ENCODE assay signal across 12 cellular contexts in genomic region chr19:1616875-1617274, GRCh38. TPM values are rescaled to one million over a fixed set of nuclear protein-coding genes. Genes with fewer than 3 reads are reported as not detected.
DNase-seq lines count a peak whose midpoint lies in the region; ATAC-seq, FAIRE-seq and TF ChIP-seq lines count a peak whose summit lies in the region.
"Had no signal": no experiment of that assay in that cellular context is flagged by ENCODE, and none has a peak within 500 bp of the region (broad histone marks: within the 10 kb centered on the region; RNA-seq: fewer than 3 reads in every experiment).

No MANE protein-coding gene starts in this region.

- no peaks in the 10 kb centered on the region for H3K9me2 ChIP-seq in OCI-LY7 (ENCODE audit: insufficient read depth, low read length)

- TF ChIP-seq CTCF in OCI-LY7 (conservative IDR thresholded peaks at IDR 0.05; ENCODE audit: low read length) = no peak
- TF ChIP-seq CTCF in H1 (IDR thresholded peaks at IDR 0.05; ENCODE audit: control extremely low read depth in 1 of 3, insufficient read depth in 1 of 3, low read depth in 1 of 3, low read length in 3 of 3) = no peak
- no peak for TF ChIP-seq CTCF in transverse colon (IDR thresholded peaks at IDR 0.05)
- no peak for TF ChIP-seq CTCF in GM10266 (IDR thresholded peaks at IDR 0.05; ENCODE audit: control insufficient read depth, insufficient read depth, low read depth, missing control alignments)
- no peak for TF ChIP-seq CTCF in upper lobe of left lung (IDR thresholded peaks at IDR 0.05)

- no peak overlapping the region for H3K14ac ChIP-seq in H1 (ENCODE audit: insufficient read length)

- TF ChIP-seq POLR2A in H1 (IDR thresholded peaks at IDR 0.05; ENCODE audit: control extremely low read depth in 1 of 2, low read depth in 2 of 2, low read length in 2 of 2) (no peak), transverse colon (IDR thresholded peaks at IDR 0.05) (no peak), upper lobe of left lung (IDR thresholded peaks at IDR 0.05) (no peak)

- H3K79me2 ChIP-seq in OCI-LY7 (ENCODE audit: insufficient read depth, low read depth, low read length) (peaks cover 10% of the 10 kb centered on the region; the same call in 1 of the 2 replicates), H1 (ENCODE audit: control insufficient read depth in 1 of 2, insufficient read depth in 2 of 2, low read length in 2 of 2) (peaks cover 0 to 2% of the 10 kb centered on the region in 2 experiments; a peak in 1 of 4 replicates)

- H3K79me1 ChIP-seq in H1 (ENCODE audit: low read depth, low read length) = peaks cover 3% of the 10 kb centered on the region

- no peak overlapping the region for H4K5ac ChIP-seq in H1 (ENCODE audit: insufficient read length, low read depth, low read length)

- H3K56ac ChIP-seq in H1 (replicated peaks; ENCODE audit: insufficient read length, low read depth, low read length) = no peak overlapping the region

- CTCF ChIA-PET in OCI-LY7 (lab: Charles Lee; ENCODE audit: unreplicated experiment) (interaction anchor here (0.7 kb wide), 1 partner anchor 71 kb away, joined by 4 read pairs; no protein-coding TSS in a partner anchor), H1 (lab: Charles Lee; ENCODE audit: partially characterized antibody) (interaction anchor here (0.6 to 1.7 kb wide), 8 partner anchors 8 to 227 kb away, joined by 3 read pairs; partner anchors contain the start of gene UQCR11)

- TF ChIP-seq RAD21 in H1 (IDR thresholded peaks at IDR 0.05 in 1 of 2, conservative IDR thresholded peaks at IDR 0.05 in 1 of 2; ENCODE audit: low read depth in 2 of 2, low read length in 2 of 2) = no peak

- H3K9ac ChIP-seq in H1 (replicated peaks in 1 of 4; ENCODE audit: extremely low read depth in 1 of 4, low read depth in 3 of 4, low read length in 3 of 4) = no peak overlapping the region

- H3K9me3 ChIP-seq in OCI-LY7 (ENCODE audit: low read length) (no peaks in the 10 kb centered on the region), H1 (ENCODE audit: insufficient read depth in 2 of 2, low read depth in 1 of 2, low read length in 1 of 2) (no peaks in the 10 kb centered on the region), transverse colon (no peaks in the 10 kb centered on the region), upper lobe of left lung (no peaks in the 10 kb centered on the region)

- FAIRE-seq in H1 (lab: Jason Lieb, UNC) = no peak

- no peaks in the 10 kb centered on the region for H3K23me2 ChIP-seq in H1 (ENCODE audit: low read depth, low read length)

- no peak overlapping the region for H2BK15ac ChIP-seq in H1 (ENCODE audit: low read length)

- H3K27ac ChIP-seq in OCI-LY7 (ENCODE audit: low read depth, low read length, poor library complexity, severe bottlenecking) (peak overlapping the region; percentile 58), H1 (ENCODE audit: low read depth, low read length) (no peak overlapping the region), transverse colon (peak overlapping the region in 3 of 4 donors; percentile 16 to 58 (median 49)), upper lobe of left lung (no peak overlapping the region)
- H3K27ac ChIP-seq: epithelial cell of prostate had no signal

- H4K91ac ChIP-seq in H1 (replicated peaks; ENCODE audit: insufficient read length, low read length) = no peak overlapping the region

- H3K4ac ChIP-seq in H1 (replicated peaks; ENCODE audit: insufficient read length, low read depth, low read length) = no peak overlapping the region

- WGBS in H1 (ENCODE audit: extremely low coverage in 1 of 2, insufficient coverage in 1 of 2, insufficient read length in 1 of 2, insufficient replicate concordance in 2 of 2, low coverage in 1 of 2, low lambda C conversion rate in 2 of 2, missing lambda C conversion rate in 1 of 2), 2 experiments = 92% methylated on average over 4 of the region's 4 CpGs; no CpG with 5 or more reads in 1 of the 2 experiments
- WGBS in transverse colon (ENCODE audit: low coverage in 1 of 2), 2 donors = 58 to 75% methylated on average over 3 to 4 of the region's 4 CpGs
- WGBS in upper lobe of left lung, 2 donors = 67 to 72% methylated on average over 4 of the region's 4 CpGs

- no peak overlapping the region for H3K23ac ChIP-seq in H1 (ENCODE audit: insufficient read length)

- no peak overlapping the region for H3K4me3 Mint-ChIP-seq in stimulated activated naive CD8-positive, alpha-beta T cell treated with anti-CD3 and anti-CD28 coated beads, Interleukin-15, amount 100 ng/mL, for 72 hours
- H3K4me3 Mint-ChIP-seq: CD14-positive monocyte had no signal

- H3K4me3 ChIP-seq in OCI-LY7 (ENCODE audit: low read depth, low read length, poor library complexity, severe bottlenecking) (no peak overlapping the region), H1 (ENCODE audit: extremely low read depth in 1 of 4, insufficient read depth in 2 of 4, low read depth in 3 of 4, low read length in 4 of 4) (no peak overlapping the region), transverse colon (no peak overlapping the region), upper lobe of left lung (no peak overlapping the region)

- no peaks in the 10 kb centered on the region for H3K9me3 Mint-ChIP-seq in stimulated activated naive CD8-positive, alpha-beta T cell treated with anti-CD3 and anti-CD28 coated beads, Interleukin-15, amount 100 ng/mL, for 72 hours
- H3K9me3 Mint-ChIP-seq: CD14-positive monocyte had no signal

- no peak overlapping the region for H2BK120ac ChIP-seq in H1 (replicated peaks; ENCODE audit: low read depth, low read length)

- H3K4me2 ChIP-seq in OCI-LY7 (ENCODE audit: low read length) (peak overlapping the region; percentile 44), H1 (ENCODE audit: insufficient read depth in 1 of 2, low read depth in 2 of 2, low read length in 2 of 2) (no peak overlapping the region)

- peaks cover 78% of the 10 kb centered on the region for H3K4me1 ChIP-seq in OCI-LY7 (ENCODE audit: insufficient read depth, low read length, poor library complexity, severe bottlenecking)
- peaks cover 0 to 7% (median 3%) of the 10 kb centered on the region in 4 experiments; a peak in 1 of 7 replicates for H3K4me1 ChIP-seq in H1 (replicated peaks in 1 of 4; ENCODE audit: control insufficient read depth in 3 of 4, insufficient read depth in 4 of 4, low read length in 3 of 4)
- no peaks in the 10 kb centered on the region for H3K4me1 ChIP-seq in transverse colon
- H3K4me1 ChIP-seq in upper lobe of left lung = no peaks in the 10 kb centered on the region

- H3K27ac Mint-ChIP-seq in stimulated activated naive CD8-positive, alpha-beta T cell treated with anti-CD3 and anti-CD28 coated beads, Interleukin-15, amount 100 ng/mL, for 72 hours = peak overlapping the region in 1 of 2 donors; percentile 69

- H3K36me3 ChIP-seq in OCI-LY7 (ENCODE audit: insufficient read depth, low read length) (peaks cover 100% of the 10 kb centered on the region), H1 (ENCODE audit: control insufficient read depth in 2 of 4, insufficient read depth in 4 of 4, low read length in 3 of 4) (peaks cover 39 to 87% (median 70%) of the 10 kb centered on the region in 4 experiments), transverse colon (peaks cover 0 to 21% (median 10%) of the 10 kb centered on the region in 4 donors), upper lobe of left lung (peaks cover 5 to 77% (median 68%) of the 10 kb centered on the region in 4 donors)

- H3K27me3 ChIP-seq in H1 (replicated peaks in 1 of 4; ENCODE audit: control insufficient read depth in 3 of 4, extremely low read depth in 1 of 4, insufficient read depth in 3 of 4, low read length in 3 of 4) (no peaks in the 10 kb centered on the region), transverse colon (no peaks in the 10 kb centered on the region), upper lobe of left lung (no peaks in the 10 kb centered on the region)

- peak; percentile 74 for ATAC-seq in stimulated activated naive CD8-positive, alpha-beta T cell treated with anti-CD3 and anti-CD28 coated beads, Interleukin-15, Interleukin-2, amounts not matched to agents 100 U/mL and 50 U/mL, for 24 hours
- no peak for ATAC-seq in stimulated activated naive CD8-positive, alpha-beta T cell treated with anti-CD3 and anti-CD28 coated beads, Interleukin-15, amount 100 ng/mL, for 72 hours
- ATAC-seq in upper lobe of left lung (ENCODE audit: low FRiP score in 2 of 2) = no peak

- TF ChIP-seq EP300 in H1 (IDR thresholded peaks at IDR 0.05; ENCODE audit: borderline replicate concordance in 1 of 2, low read depth in 2 of 2, low read length in 2 of 2) = no peak
- TF ChIP-seq EP300 in transverse colon (IDR thresholded peaks at IDR 0.05; ENCODE audit: low read depth) = no peak
- no peak for TF ChIP-seq EP300 in upper lobe of left lung (IDR thresholded peaks at IDR 0.05)

- no peak overlapping the region for H3K18ac ChIP-seq in H1 (ENCODE audit: extremely low read depth, low read length)

- no peak overlapping the region for H2BK12ac ChIP-seq in H1 (ENCODE audit: low read depth, low read length)

- H2BK5ac ChIP-seq in H1 (ENCODE audit: low read depth, low read length) = 0 out of 2 replicates have a peak overlapping the region, but pooled peaks have one; percentile 5

- no peak overlapping the region; the same call in 1 of the 2 replicates for H4K8ac ChIP-seq in H1 (ENCODE audit: extremely low read depth, insufficient read depth, low read length)

- H4K20me1 ChIP-seq in OCI-LY7 (ENCODE audit: insufficient read depth, low read length) = no peaks in the 10 kb centered on the region
- H4K20me1 ChIP-seq in H1 (replicated peaks in 1 of 2; ENCODE audit: control insufficient read depth in 1 of 2, insufficient read depth in 2 of 2, low read length in 2 of 2) = peaks cover 21 to 36% of the 10 kb centered on the region in 2 experiments

- in situ Hi-C loops in transverse colon (cut with MboI; ENCODE audit: low pct_ligation_motif_present in 1 of 4, low pct_unique_long_range_greater_than_20kb in 1 of 4, low sequenced_read_pairs in 3 of 4) = no loop called here

- no peak overlapping the region for H2AK5ac ChIP-seq in H1 (ENCODE audit: low read depth, low read length)

- intact Hi-C loops in OCI-LY7 (cut with micrococcal nuclease; ENCODE audit: unreplicated experiment) (no loop called here), transverse colon (cut with DNase I; ENCODE audit: low total_unique reads) (loop anchor here (1.0 kb wide), 1 partner anchor 48 kb away; no protein-coding TSS in a partner anchor)

- no peak for DNase-seq in stimulated activated naive CD8-positive, alpha-beta T cell treated with anti-CD3 and anti-CD28 coated beads, Interleukin-15, Interleukin-2, amounts not matched to agents 100 U/mL and 50 U/mL, for 24 hours
- no peak for DNase-seq in stimulated activated naive CD8-positive, alpha-beta T cell treated with anti-CD3 and anti-CD28 coated beads, Interleukin-15, amount 100 ng/mL, for 72 hours
- DNase-seq in OCI-LY7 (ENCODE audit: low spot score) = peak; percentile 66
- no peak for DNase-seq in H1 (ENCODE audit: low read depth in 1 of 2, low spot score in 2 of 2)
- DNase-seq in transverse colon = no peak
- no peak for DNase-seq in GM10266 (ENCODE audit: extremely low spot score)
- no peak for DNase-seq in upper lobe of left lung
- DNase-seq in mesenteric fat pad (ENCODE audit: low spot score) = no peak
- DNase-seq: amniotic stem cell, islet precursor cell had no signal

- H2BK20ac ChIP-seq in H1 (ENCODE audit: low read length) = no peak overlapping the region

- H3K4me1 Mint-ChIP-seq in stimulated activated naive CD8-positive, alpha-beta T cell treated with anti-CD3 and anti-CD28 coated beads, Interleukin-15, amount 100 ng/mL, for 72 hours = peaks cover 51% of the 10 kb centered on the region

- no TSS peak for BruUV-seq in OCI-LY7 (replicated peaks; lab: Mats Ljungman, UMichigan)

- H2AFZ ChIP-seq in OCI-LY7 (ENCODE audit: low read length) (no peak overlapping the region), H1 (ENCODE audit: low read length) (no peak overlapping the region)

- H3K27me3 Mint-ChIP-seq in stimulated activated naive CD8-positive, alpha-beta T cell treated with anti-CD3 and anti-CD28 coated beads, Interleukin-15, amount 100 ng/mL, for 72 hours = no peaks in the 10 kb centered on the region

- POLR2A ChIA-PET in OCI-LY7 (lab: Charles Lee) = interaction anchor here (0.6 kb wide), 1 partner anchor 365 kb away, joined by 3 read pairs; no protein-coding TSS in a partner anchor
- POLR2A ChIA-PET in H1 (lab: Charles Lee; ENCODE audit: partially characterized antibody) = interaction anchor here (0.8 to 4.8 kb wide), 4 partner anchors 10 to 20 kb away, joined by 4 to 26 read pairs (median 6); partner anchors contain the start of gene UQCR11

RNA-seq across cellular contexts. Expression of gene UQCR11, which starts 11.6 kb away (rescaled TPM):
- total RNA-seq in OCI-LY7 (2014; rRNA removed; shearing (Covaris generic)) = 85.3 and 86.2 TPM in 2 replicates
- total RNA-seq in OCI-LY7 (2022) (143 and 187 TPM in 2 replicates), transverse colon (100 to 1,000 TPM in 1 of 4 donors, 10 to 100 TPM in 3; 19.9 to 120 (median 60.8) TPM), upper lobe of left lung (100 to 1,000 TPM in 2 of 6 donors, 10 to 100 TPM in 4; 10.5 to 216 (median 67.3) TPM), mesenteric fat pad (239 TPM)
- total RNA-seq in H1 (2021; fragmentation: NEBNext Ultra II Directional; extraction: Animal tissue kit (Norgen Biotek cat#: 25700)) = 162 and 179 TPM in 2 replicates
- polyA plus RNA-seq in H1 (2011; rRNA removed) = 171 and 209 TPM in 2 replicates
- 116 TPM for polyA plus RNA-seq in H1 (2011; cell fraction: cytosol; rRNA removed)
- 97.6 TPM for polyA plus RNA-seq in H1 (2011; cell fraction: nucleus; rRNA removed)
- polyA plus RNA-seq in H1 (2012, experiment 1 of 2) = 113 to 194 TPM (median 144 TPM) in 4 replicates
- polyA plus RNA-seq in H1 (2012, experiment 2 of 2) = 120 TPM
- 158 TPM for polyA plus RNA-seq in H1 (2013, experiment 1 of 2)
- 164 TPM for polyA plus RNA-seq in H1 (2013, experiment 2 of 2)
- 30.3 and 34.7 TPM in 2 replicates for polyA minus RNA-seq in H1 (2011; rRNA and poly(A)+ RNA removed)
- 19.2 TPM for polyA minus RNA-seq in H1 (2011; cell fraction: cytosol; rRNA and poly(A)+ RNA removed)
- polyA minus RNA-seq in H1 (2011; cell fraction: nucleus; rRNA and poly(A)+ RNA removed) = 33.2 TPM

RNA-seq across cellular contexts. Expression of gene MBD3, which starts 24.2 kb away (rescaled TPM):
- 147 and 172 TPM in 2 replicates for total RNA-seq in OCI-LY7 (2014; rRNA removed; shearing (Covaris generic))
- 168 TPM in 2 replicates for total RNA-seq in OCI-LY7 (2022)
- total RNA-seq in H1 (2021; fragmentation: NEBNext Ultra II Directional; extraction: Animal tissue kit (Norgen Biotek cat#: 25700)) = 110 and 115 TPM in 2 replicates
- polyA plus RNA-seq in H1 (2011; rRNA removed) = 88.2 and 113 TPM in 2 replicates
- polyA plus RNA-seq in H1 (2011; cell fraction: cytosol; rRNA removed) = 88.4 TPM
- polyA plus RNA-seq in H1 (2011; cell fraction: nucleus; rRNA removed) = 124 TPM
- 35.0 to 76.4 TPM (median 70.7 TPM) in 4 replicates for polyA plus RNA-seq in H1 (2012, experiment 1 of 2)
- polyA plus RNA-seq in H1 (2012, experiment 2 of 2) = 53.8 TPM
- 51.4 TPM for polyA plus RNA-seq in H1 (2013, experiment 1 of 2)
- 49.4 TPM for polyA plus RNA-seq in H1 (2013, experiment 2 of 2)
- 30.3 and 32.3 TPM in 2 replicates for polyA minus RNA-seq in H1 (2011; rRNA and poly(A)+ RNA removed)
- 61.4 TPM for polyA minus RNA-seq in H1 (2011; cell fraction: cytosol; rRNA and poly(A)+ RNA removed)
- 52.8 TPM for polyA minus RNA-seq in H1 (2011; cell fraction: nucleus; rRNA and poly(A)+ RNA removed)
- 100 to 1,000 TPM in 1 of 4 donors, 10 to 100 TPM in 3; 61.4 to 121 (median 68.7) TPM for total RNA-seq in transverse colon
- total RNA-seq in upper lobe of left lung = 100 to 1,000 TPM in 3 of 6 donors, 10 to 100 TPM in 3; 65.1 to 158 (median 107) TPM
- 65.0 TPM for total RNA-seq in mesenteric fat pad

RNA-seq across cellular contexts. Expression of gene TCF3, which starts 35.5 kb away (rescaled TPM):
- 413 and 518 TPM in 2 replicates for total RNA-seq in OCI-LY7 (2014; rRNA removed; shearing (Covaris generic))
- total RNA-seq in OCI-LY7 (2022) (811 and 878 TPM in 2 replicates), transverse colon (100 to 1,000 TPM in 1 of 4 donors, 10 to 100 TPM in 3; 55.9 to 160 (median 79.7) TPM), upper lobe of left lung (10 to 100 TPM; 32.9 to 88.2 (median 53.3) TPM), mesenteric fat pad (44.4 TPM)
- 340 and 348 TPM in 2 replicates for total RNA-seq in H1 (2021; fragmentation: NEBNext Ultra II Directional; extraction: Animal tissue kit (Norgen Biotek cat#: 25700))
- 241 and 471 TPM in 2 replicates for polyA plus RNA-seq in H1 (2011; rRNA removed)
- 271 TPM for polyA plus RNA-seq in H1 (2011; cell fraction: cytosol; rRNA removed)
- 468 TPM for polyA plus RNA-seq in H1 (2011; cell fraction: nucleus; rRNA removed)
- 258 to 276 TPM (median 262 TPM) in 4 replicates for polyA plus RNA-seq in H1 (2012, experiment 1 of 2)
- 216 TPM for polyA plus RNA-seq in H1 (2012, experiment 2 of 2)
- polyA plus RNA-seq in H1 (2013, experiment 1 of 2) = 188 TPM
- 190 TPM for polyA plus RNA-seq in H1 (2013, experiment 2 of 2)
- 47.7 and 78.0 TPM in 2 replicates for polyA minus RNA-seq in H1 (2011; rRNA and poly(A)+ RNA removed)
- polyA minus RNA-seq in H1 (2011; cell fraction: cytosol; rRNA and poly(A)+ RNA removed) = 232 TPM
- 124 TPM for polyA minus RNA-seq in H1 (2011; cell fraction: nucleus; rRNA and poly(A)+ RNA removed)

RNA-seq across cellular contexts. Expression of gene MEX3D, which starts 48.8 kb away (rescaled TPM):
- total RNA-seq in OCI-LY7 (2014; rRNA removed; shearing (Covaris generic)) = 11.7 and 13.6 TPM in 2 replicates
- total RNA-seq in OCI-LY7 (2022) (9.4 and 11.9 TPM in 2 replicates), transverse colon (100 to 1,000 TPM in 1 of 4 donors, 10 to 100 TPM in 3; 20.8 to 100 (median 27.8) TPM), upper lobe of left lung (10 to 100 TPM; 18.0 to 43.7 (median 26.5) TPM), mesenteric fat pad (20.5 TPM)
- total RNA-seq in H1 (2021; fragmentation: NEBNext Ultra II Directional; extraction: Animal tissue kit (Norgen Biotek cat#: 25700)) = 78.8 and 83.4 TPM in 2 replicates
- 20.8 and 32.1 TPM in 2 replicates for polyA plus RNA-seq in H1 (2011; rRNA removed)
- polyA plus RNA-seq in H1 (2011; cell fraction: cytosol; rRNA removed) = 26.0 TPM
- polyA plus RNA-seq in H1 (2011; cell fraction: nucleus; rRNA removed) = 30.2 TPM
- 18.2 to 26.2 TPM (median 24.6 TPM) in 4 replicates for polyA plus RNA-seq in H1 (2012, experiment 1 of 2)
- 15.1 TPM for polyA plus RNA-seq in H1 (2012, experiment 2 of 2)
- polyA plus RNA-seq in H1 (2013, experiment 1 of 2) = 41.2 TPM
- polyA plus RNA-seq in H1 (2013, experiment 2 of 2) = 41.1 TPM
- polyA minus RNA-seq in H1 (2011; rRNA and poly(A)+ RNA removed) = 3.1 and 6.7 TPM in 2 replicates
- 76.2 TPM for polyA minus RNA-seq in H1 (2011; cell fraction: cytosol; rRNA and poly(A)+ RNA removed)
- 34.3 TPM for polyA minus RNA-seq in H1 (2011; cell fraction: nucleus; rRNA and poly(A)+ RNA removed)

Comparison
In these comparisons a context has a peak if more than half of its experiments do, and no peak if none do; other contexts are left out.
1. H3K27ac ChIP-seq: peak in OCI-LY7 (single experiment) and transverse colon (3 of 4); none in H1 (single experiment) and upper lobe of left lung (0 of 4).